In genomic region chr17:80146121-80147034, GRCh38 we compare ENCODE assay signal across 8 cellular contexts. TPM values are rescaled to one million over a fixed set of nuclear protein-coding genes. Genes with fewer than 3 reads are reported as not detected.
DNase-seq lines count a peak whose midpoint lies in the region; ATAC-seq, FAIRE-seq and TF ChIP-seq lines count a peak whose summit lies in the region.

No MANE protein-coding gene starts in this region.

- WGBS in small intestine, 3 donors: 0% methylated on average over 64 to 69 of the region's 69 CpGs

- no peak for FAIRE-seq in small intestine (lab: Jason Lieb, UNC)

- H3K4me3 ChIP-seq in astrocyte of the spinal cord (ENCODE audit: low read depth, low read length): peak overlapping the region; percentile 90
- peak overlapping the region; percentile 92 for H3K4me3 ChIP-seq in iPS-18c (ENCODE audit: insufficient read depth, low read depth, low read length)
- H3K4me3 ChIP-seq in small intestine (ENCODE audit: low read depth in 1 of 2, low read length in 2 of 2): peak overlapping the region; percentile 79 to 94

- POLR2A ChIA-PET in GM10248 (lab: Yijun Ruan, JAX): interaction anchor here (0.6 to 2.1 kb wide), 10 partner anchors 10 to 1371 kb away, joined by 3 to 16 read pairs (median 5); partner anchors contain the start of genes CEP131 and GAA

- H3K27ac ChIP-seq in small intestine (ENCODE audit: low read depth in 1 of 2, low read length in 1 of 2): peak overlapping the region; percentile 74 to 92

- TF ChIP-seq CTCF in astrocyte of the spinal cord (IDR thresholded peaks at IDR 0.05; ENCODE audit: low read depth, low read length) (no peak), GM10248 (IDR thresholded peaks at IDR 0.05; ENCODE audit: control extremely low read depth, extremely low read depth, low read depth, missing control alignments) (no peak)

- DNase-seq in stimulated activated CD4-positive, alpha-beta T cell treated with anti-CD3 and anti-CD28 coated beads, Interleukin-2, amount 100 ng/mL, for 24 hours: peak; percentile 25 to 26
- no peak for DNase-seq in stimulated activated CD4-positive, alpha-beta T cell treated with anti-CD3 and anti-CD28 coated beads, Interleukin-4, amount 100 ng/mL, for 1 hour
- peak; percentile 36 for DNase-seq in NCI-H524 treated with DMSO at 0.1 percent for 48 hours (lab: John Stamatoyannopoulos, UW)
- DNase-seq in astrocyte of the spinal cord (ENCODE audit: low read depth, low spot score): no peak
- DNase-seq in small intestine: peak; percentile 16
- DNase-seq in GM10248 (ENCODE audit: extremely low spot score): no peak

- no peaks in the 10 kb centered on the region for H3K27me3 ChIP-seq in small intestine (ENCODE audit: control insufficient read depth in 2 of 2, insufficient read depth in 2 of 2, low read length in 2 of 2)

- CTCF ChIA-PET in GM10248 (lab: Yijun Ruan, JAX): interaction anchor here (1.0 to 1.7 kb wide), 3 partner anchors 45 to 138 kb away, joined by 3 to 7 read pairs (median 3); partner anchors contain the start of gene GAA

- peaks cover 2 to 10% of the 10 kb centered on the region in 2 donors for H3K4me1 ChIP-seq in small intestine (ENCODE audit: control insufficient read depth in 2 of 2, insufficient read depth in 1 of 2, low read depth in 1 of 2, low read length in 1 of 2)

- H3K9me3 ChIP-seq in iPS-18c (ENCODE audit: control insufficient read depth, insufficient read depth, low read length): no peaks in the 10 kb centered on the region
- no peaks in the 10 kb centered on the region for H3K9me3 ChIP-seq in small intestine (ENCODE audit: control insufficient read depth, low read depth)

- peak; percentile 32 for ATAC-seq in HG02885 (IDR thresholded peaks at IDR 0.05; ENCODE audit: poor library complexity, unreplicated experiment)

- peaks cover 9 to 16% of the 10 kb centered on the region in 2 donors for H3K36me3 ChIP-seq in small intestine (ENCODE audit: control insufficient read depth in 2 of 2, insufficient read depth in 2 of 2, low read length in 2 of 2)

- in situ Hi-C loops in astrocyte of the spinal cord (cut with HindIII; ENCODE audit: low sequenced_read_pairs): no loop called here

RNA-seq across cellular contexts. Expression of gene EIF4A3, which starts 0.6 kb away (rescaled TPM):
- polyA plus RNA-seq in small intestine: 10 to 100 TPM; 47.2 to 84.9 (median 49.7) TPM

RNA-seq across cellular contexts. Expression of gene CARD14, which starts 23.5 kb away (rescaled TPM):
- polyA plus RNA-seq in small intestine: 1 to 10 TPM in 2 of 3 donors, under 1 TPM in 1; 0.81 to 3.1 (median 1.3) TPM

RNA-seq across cellular contexts. Expression of gene GAA, which starts 45.0 kb away (rescaled TPM):
- 10 to 100 TPM; 13.2 to 25.9 (median 16.8) TPM for polyA plus RNA-seq in small intestine

Comparison
In these comparisons a context has a peak if more than half of its experiments do, and no peak if none do; other contexts are left out.
1. DNase-seq: peak in stimulated activated CD4-positive, alpha-beta T cell treated with anti-CD3 and anti-CD28 coated beads, Interleukin-2, amount 100 ng/mL, for 24 hours (2 of 2), NCI-H524 treated with DMSO at 0.1 percent for 48 hours (single experiment) and small intestine (single experiment); none in stimulated activated CD4-positive, alpha-beta T cell treated with anti-CD3 and anti-CD28 coated beads, Interleukin-4, amount 100 ng/mL, for 1 hour (single experiment), astrocyte of the spinal cord (single experiment) and GM10248 (single experiment).
2. Peak in every context shown above with its lines, with median percentiles within 50 percentile points of each other: H3K4me3 ChIP-seq.